ENCODE assay signal across 10 cellular contexts in genomic region chr1:35454616-35455015, GRCh38.
DNase-seq lines count a peak whose midpoint lies in the region; ATAC-seq lines count a peak whose summit lies in the region.
"Had no signal": no experiment of that assay in that cellular context is flagged by ENCODE, and none has a peak within 500 bp of the region (broad histone marks: within the 10 kb centered on the region; RNA-seq: fewer than 3 reads in every experiment).

No MANE protein-coding gene starts in this region.

- H3K9me3 Mint-ChIP-seq in central memory CD8-positive, alpha-beta T cell: no peaks in the 10 kb centered on the region
- no peaks in the 10 kb centered on the region for H3K9me3 Mint-ChIP-seq in natural killer cell treated with Interleukin-12 subunit alpha and Interleukin-12 subunit beta and Interleukin-15 and Interleukin-18, amount 100 ng/mL, for 72 hours

- peaks cover 21% of the 10 kb centered on the region for H3K36me3 Mint-ChIP-seq in central memory CD8-positive, alpha-beta T cell (ENCODE audit: insufficient read depth)
- peaks cover 4% of the 10 kb centered on the region for H3K36me3 Mint-ChIP-seq in natural killer cell treated with Interleukin-12 subunit alpha and Interleukin-12 subunit beta and Interleukin-15 and Interleukin-18, amount 100 ng/mL, for 72 hours

- H3K27ac Mint-ChIP-seq in central memory CD8-positive, alpha-beta T cell (ENCODE audit: low read depth): peak overlapping the region; percentile 46
- peak overlapping the region; percentile 72 to 88 for H3K27ac Mint-ChIP-seq in natural killer cell treated with Interleukin-12 subunit alpha and Interleukin-12 subunit beta and Interleukin-15 and Interleukin-18, amount 100 ng/mL, for 72 hours

- DNase-seq in CD1c-positive myeloid dendritic cell (ENCODE audit: extremely low spot score) (peak; percentile 21), HT1080 (ENCODE audit: low read depth) (peak; percentile 24), islet precursor cell (no peak)
- DNase-seq in central memory CD8-positive, alpha-beta T cell (ENCODE audit: low spot score in 2 of 2): no peak
- no peak for DNase-seq in natural killer cell treated with Interleukin-12 subunit alpha and Interleukin-12 subunit beta and Interleukin-15 and Interleukin-18, amount 100 ng/mL, for 72 hours (ENCODE audit: low spot score)
- DNase-seq: activated gamma-delta T cell treated with Interleukin-2 at 50 U/mL for 16 hours; stimulated activated CD4-positive, alpha-beta T cell treated with anti-CD3 and anti-CD28 coated beads, Interleukin-2, amount 100 ng/mL, for 48 hours had no signal

- H3K4me1 Mint-ChIP-seq in central memory CD8-positive, alpha-beta T cell: peaks cover 26% of the 10 kb centered on the region
- H3K4me1 Mint-ChIP-seq in natural killer cell treated with Interleukin-12 subunit alpha and Interleukin-12 subunit beta and Interleukin-15 and Interleukin-18, amount 100 ng/mL, for 72 hours (ENCODE audit: low read depth in 2 of 2): peaks cover 11 to 25% of the 10 kb centered on the region in 2 donors

- H3K4me3 Mint-ChIP-seq in central memory CD8-positive, alpha-beta T cell: no peak overlapping the region
- peak overlapping the region; percentile 23 for H3K4me3 Mint-ChIP-seq in natural killer cell treated with Interleukin-12 subunit alpha and Interleukin-12 subunit beta and Interleukin-15 and Interleukin-18, amount 100 ng/mL, for 72 hours

- H3K27me3 Mint-ChIP-seq in central memory CD8-positive, alpha-beta T cell: no peaks in the 10 kb centered on the region
- no peaks in the 10 kb centered on the region for H3K27me3 Mint-ChIP-seq in natural killer cell treated with Interleukin-12 subunit alpha and Interleukin-12 subunit beta and Interleukin-15 and Interleukin-18, amount 100 ng/mL, for 72 hours

- ATAC-seq in central memory CD8-positive, alpha-beta T cell (replicated peaks; ENCODE audit: extremely low read depth, poor library complexity, severe bottlenecking): no peak
- peak; percentile 85 to 86 for ATAC-seq in natural killer cell treated with Interleukin-12 subunit alpha and Interleukin-12 subunit beta and Interleukin-15 and Interleukin-18, amount 100 ng/mL, for 72 hours
- ATAC-seq in GM18519 (IDR thresholded peaks at IDR 0.05; ENCODE audit: low FRiP score, unreplicated experiment): no peak
- no peak for ATAC-seq in HG02970 (IDR thresholded peaks at IDR 0.05; ENCODE audit: low FRiP score, unreplicated experiment)
- no peak for ATAC-seq in HG03565 (IDR thresholded peaks at IDR 0.05; ENCODE audit: unreplicated experiment)

Comparison
In these comparisons a context has a peak if more than half of its experiments do, and no peak if none do; other contexts are left out.
1. DNase-seq: peak in CD1c-positive myeloid dendritic cell (single experiment) and HT1080 (single experiment); none in central memory CD8-positive, alpha-beta T cell (0 of 2), natural killer cell treated with Interleukin-12 subunit alpha and Interleukin-12 subunit beta and Interleukin-15 and Interleukin-18, amount 100 ng/mL, for 72 hours (single experiment) and islet precursor cell (single experiment).
2. ATAC-seq: peak in natural killer cell treated with Interleukin-12 subunit alpha and Interleukin-12 subunit beta and Interleukin-15 and Interleukin-18, amount 100 ng/mL, for 72 hours (2 of 2); none in central memory CD8-positive, alpha-beta T cell (single experiment), GM18519 (single experiment), HG02970 (single experiment) and HG03565 (single experiment).